ENCODE assay signal across 9 cellular contexts in the genomic region with DNA sequence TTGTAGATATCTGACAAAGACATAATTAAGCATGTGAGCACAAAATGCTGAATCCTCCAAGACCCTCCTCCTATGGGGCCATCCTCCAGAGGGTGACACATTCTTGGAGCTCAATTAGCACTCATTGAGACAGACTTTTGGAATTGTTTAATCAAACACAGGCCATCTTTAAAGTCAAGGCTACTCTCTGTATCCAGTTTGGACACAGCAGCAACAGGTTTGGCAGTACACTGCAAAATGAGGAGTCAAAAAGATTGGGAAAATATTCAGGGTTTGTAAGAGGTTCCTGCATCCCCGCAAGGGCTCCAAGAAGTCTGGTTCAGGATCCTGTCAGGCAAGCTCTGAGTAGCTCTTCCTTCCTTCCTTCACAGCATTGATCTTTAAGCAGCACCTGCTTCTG. TPM values are rescaled to one million over a fixed set of nuclear protein-coding genes. Genes with fewer than 3 reads are reported as not detected.
DNase-seq lines count a peak whose midpoint lies in the region; ATAC-seq and TF ChIP-seq lines count a peak whose summit lies in the region.
"Had no signal": no experiment of that assay in that cellular context is flagged by ENCODE, and none has a peak within 500 bp of the region (broad histone marks: within the 10 kb centered on the region; RNA-seq: fewer than 3 reads in every experiment).

No MANE protein-coding gene starts in this region.

- H3K4me1 ChIP-seq in BE2C: no peaks in the 10 kb centered on the region
- peaks cover 25% of the 10 kb centered on the region for H3K4me1 ChIP-seq in mammary epithelial cell (ENCODE audit: insufficient read depth, low read length)
- H3K4me1 ChIP-seq in naive thymus-derived CD4-positive, alpha-beta T cell (ENCODE audit: control insufficient read depth in 2 of 2, insufficient read depth in 2 of 2, low read length in 2 of 2): peaks cover 13 to 17% of the 10 kb centered on the region in 2 donors

- no peak overlapping the region for H2AFZ ChIP-seq in mammary epithelial cell (ENCODE audit: low read depth, low read length)

- H3K27me3 Mint-ChIP-seq in IgD-negative memory B cell: no peaks in the 10 kb centered on the region
- H3K27me3 Mint-ChIP-seq in naive thymus-derived CD4-positive, alpha-beta T cell: no peaks in the 10 kb centered on the region

- no peaks in the 10 kb centered on the region for H3K9me3 Mint-ChIP-seq in IgD-negative memory B cell
- no peaks in the 10 kb centered on the region for H3K9me3 Mint-ChIP-seq in naive thymus-derived CD4-positive, alpha-beta T cell

- H3K4me1 Mint-ChIP-seq in IgD-negative memory B cell: peaks cover 36 to 57% (median 50%) of the 10 kb centered on the region in 3 donors
- peaks cover 48 to 75% (median 67%) of the 10 kb centered on the region in 7 donors for H3K4me1 Mint-ChIP-seq in naive thymus-derived CD4-positive, alpha-beta T cell

- H3K27ac ChIP-seq in mammary epithelial cell (ENCODE audit: insufficient read depth, low read depth, low read length): no peak overlapping the region
- peak overlapping the region; percentile 95 for H3K27ac ChIP-seq in naive thymus-derived CD4-positive, alpha-beta T cell (ENCODE audit: low read depth, low read length)

- BruUV-seq in mammary epithelial cell (replicated peaks; lab: Mats Ljungman, UMichigan): no TSS peak

- H3K27me3 ChIP-seq in BE2C (no peaks in the 10 kb centered on the region), mammary epithelial cell (ENCODE audit: insufficient read depth, low read length) (no peaks in the 10 kb centered on the region)
- no peaks in the 10 kb centered on the region for H3K27me3 ChIP-seq in naive thymus-derived CD4-positive, alpha-beta T cell (ENCODE audit: control insufficient read depth in 2 of 2, insufficient read depth in 2 of 2, low read length in 2 of 2)

- H4K20me1 ChIP-seq in mammary epithelial cell (ENCODE audit: insufficient read depth, low read length): no peaks in the 10 kb centered on the region

- peaks cover 8% of the 10 kb centered on the region for H3K36me3 Mint-ChIP-seq in IgD-negative memory B cell
- H3K36me3 Mint-ChIP-seq in naive thymus-derived CD4-positive, alpha-beta T cell: peaks cover 6 to 30% (median 17%) of the 10 kb centered on the region in 5 donors

- DNase-seq in BE2C: no peak
- no peak for DNase-seq in mammary epithelial cell
- DNase-seq in naive thymus-derived CD4-positive, alpha-beta T cell: no peak
- DNase-seq in inferior parietal cortex (ENCODE audit: extremely low spot score): no peak
- DNase-seq in GF-D8 (lab: John Stamatoyannopoulos, UW): no peak
- no peak for DNase-seq in left lobe of liver (ENCODE audit: low spot score)
- DNase-seq: NCI-H2227 treated with DMSO at 0.1 percent for 48 hours had no signal

- CTCF ChIA-PET in mammary epithelial cell (lab: Charles Lee; ENCODE audit: low non-redundant PET): no interaction called here
- CTCF ChIA-PET in naive thymus-derived CD4-positive, alpha-beta T cell (lab: Charles Lee): no interaction called here

- H3K4me3 Mint-ChIP-seq in IgD-negative memory B cell: peak overlapping the region; percentile 96 to 100 (median 97)
- H3K4me3 Mint-ChIP-seq in naive thymus-derived CD4-positive, alpha-beta T cell: peak overlapping the region; percentile 91 to 100 (median 96)

- no peaks in the 10 kb centered on the region; the same call in none of the 2 replicates for H3K36me3 ChIP-seq in BE2C
- H3K36me3 ChIP-seq in mammary epithelial cell (ENCODE audit: insufficient read depth, low read length): peaks cover 4% of the 10 kb centered on the region
- H3K36me3 ChIP-seq in naive thymus-derived CD4-positive, alpha-beta T cell (ENCODE audit: control insufficient read depth in 2 of 3, insufficient read depth in 3 of 3, low read length in 3 of 3): peaks cover 0 to 14% (median 0%) of the 10 kb centered on the region in 3 experiments

- 100% methylated on average over 1 of the region's 1 CpG for WGBS in mammary epithelial cell (ENCODE audit: low coverage, missing lambda C conversion rate)

- no peak for ATAC-seq in naive thymus-derived CD4-positive, alpha-beta T cell
- ATAC-seq in left lobe of liver (no peak), HG03135 (IDR thresholded peaks at IDR 0.05; ENCODE audit: unreplicated experiment) (no peak)

- POLR2A ChIA-PET in naive thymus-derived CD4-positive, alpha-beta T cell (lab: Charles Lee): interaction anchor here (0.7 kb wide), 1 partner anchor 33 kb away, joined by 3 read pairs; no protein-coding TSS in a partner anchor

- H3K27ac Mint-ChIP-seq in IgD-negative memory B cell: peak overlapping the region; percentile 95 to 97 (median 96)
- peak overlapping the region; percentile 91 to 99 (median 96) for H3K27ac Mint-ChIP-seq in naive thymus-derived CD4-positive, alpha-beta T cell

- H3K4me2 ChIP-seq in mammary epithelial cell (ENCODE audit: insufficient read depth, low read depth, low read length): peak overlapping the region; percentile 87

- H3K79me2 ChIP-seq in mammary epithelial cell (ENCODE audit: insufficient read depth, low read length): peaks cover 50% of the 10 kb centered on the region

- intact Hi-C loops in mammary epithelial cell (cut with micrococcal nuclease): loop anchor here (2.0 to 5.0 kb wide), 3 partner anchors 17 to 422 kb away; a partner anchor contains a TSS
- intact Hi-C loops in naive thymus-derived CD4-positive, alpha-beta T cell (cut with micrococcal nuclease): loop anchor here (2.0 to 10.0 kb wide), 10 partner anchors 201 to 1153 kb away; a partner anchor contains a TSS

- in situ Hi-C loops in mammary epithelial cell (cut with MboI; ENCODE audit: low sequenced_read_pairs in 2 of 2): no loop called here

- dilution Hi-C loops in mammary epithelial cell (cut with HindIII; ENCODE audit: low sequenced_read_pairs): no loop called here

- H3K9me3 ChIP-seq in BE2C (no peaks in the 10 kb centered on the region), mammary epithelial cell (replicated peaks; ENCODE audit: insufficient read depth, low read length) (no peaks in the 10 kb centered on the region)
- no peaks in the 10 kb centered on the region for H3K9me3 ChIP-seq in naive thymus-derived CD4-positive, alpha-beta T cell (ENCODE audit: control insufficient read depth in 2 of 3, low read length in 3 of 3)

- H3K9ac ChIP-seq in mammary epithelial cell (ENCODE audit: insufficient read depth, low read length): no peak overlapping the region

- peak overlapping the region; percentile 96 for H3K4me3 ChIP-seq in BE2C (ENCODE audit: low read depth, low read length)
- H3K4me3 ChIP-seq in mammary epithelial cell (replicated peaks in 1 of 3; ENCODE audit: insufficient read depth in 1 of 3, low read depth in 2 of 3, low read length in 3 of 3): peak overlapping the region; percentile 73 to 97 (median 95)
- peak overlapping the region; percentile 94 for H3K4me3 ChIP-seq in naive thymus-derived CD4-positive, alpha-beta T cell (ENCODE audit: low read length)

- TF ChIP-seq CTCF in BE2C (IDR thresholded peaks at IDR 0.05; ENCODE audit: low read depth, low read length): no peak
- TF ChIP-seq CTCF in mammary epithelial cell (conservative IDR thresholded peaks at IDR 0.05 in 1 of 2, IDR thresholded peaks at IDR 0.05 in 1 of 2; ENCODE audit: extremely low read depth in 1 of 2, insufficient read depth in 1 of 2, low read depth in 1 of 2, low read length in 2 of 2): no peak

RNA-seq across cellular contexts. Expression of a gene that starts 1.3 kb away (rescaled TPM):
- polyA plus RNA-seq in BE2C (2012; ENCODE audit: insufficient read depth, insufficient read length, low read depth): 47.1 TPM
- polyA plus RNA-seq in IgD-negative memory B cell (18.1 TPM), mammary epithelial cell (42.5 TPM)
- total RNA-seq in mammary epithelial cell (10 to 100 TPM; 46.0 to 80.2 TPM), left lobe of liver (27.3 TPM)
- polyA minus RNA-seq in mammary epithelial cell: 46.3 TPM
- 10 to 100 TPM; 21.7 to 34.3 (median 29.8) TPM for total RNA-seq in naive thymus-derived CD4-positive, alpha-beta T cell
- 10 to 100 TPM; 20.8 to 24.9 TPM for polyA plus RNA-seq in naive thymus-derived CD4-positive, alpha-beta T cell

RNA-seq across cellular contexts. Expression of a gene that starts 1.5 kb away (rescaled TPM):
- 56.5 TPM for polyA plus RNA-seq in BE2C (2012; ENCODE audit: insufficient read depth, insufficient read length, low read depth)
- 52.2 TPM for polyA plus RNA-seq in IgD-negative memory B cell
- 100 to 1,000 TPM in 1 of 2 donors, 10 to 100 TPM in 1; 57.4 to 100 TPM for total RNA-seq in mammary epithelial cell
- 36.7 TPM for polyA plus RNA-seq in mammary epithelial cell
- 63.9 TPM for polyA minus RNA-seq in mammary epithelial cell
- 10 to 100 TPM; 48.5 to 82.9 (median 50.7) TPM for total RNA-seq in naive thymus-derived CD4-positive, alpha-beta T cell
- 10 to 100 TPM; 23.9 to 37.1 TPM for polyA plus RNA-seq in naive thymus-derived CD4-positive, alpha-beta T cell
- total RNA-seq in left lobe of liver: 34.2 TPM
